21 cellular contexts compared by ENCODE assay signal in the genomic region with DNA sequence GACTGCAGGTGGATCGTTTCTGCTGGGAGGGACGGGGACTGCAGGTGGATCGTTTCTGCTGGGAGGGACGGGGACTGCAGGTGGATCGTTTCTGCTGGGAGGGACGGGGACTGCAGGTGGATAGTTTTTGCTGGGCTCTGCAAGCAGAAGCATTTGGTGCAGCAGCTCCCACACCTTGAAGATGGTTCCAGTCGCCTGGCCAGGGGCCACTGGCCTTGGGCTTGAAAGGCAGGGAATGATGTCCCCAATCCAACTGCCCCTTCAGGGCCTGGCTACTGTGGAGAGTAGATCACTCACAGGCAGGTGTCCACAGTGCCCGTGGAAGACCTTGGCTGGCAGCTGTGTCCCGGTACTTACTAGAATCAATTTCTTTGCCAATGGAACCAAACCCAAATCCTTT.
"Had no signal": no experiment of that assay in that cellular context is flagged by ENCODE, and none has a peak within 500 bp of the region (broad histone marks: within the 10 kb centered on the region; RNA-seq: fewer than 3 reads in every experiment).

No MANE protein-coding gene starts in this region.

- H3K27ac ChIP-seq: colonic mucosa, gastrocnemius medialis, lower lobe of right lung had no signal

- DNase-seq: activated CD4-positive, alpha-beta T cell treated with anti-CD3 and anti-CD28 coated beads for 4 hours; activated CD4-positive, alpha-beta T cell treated with anti-CD3 and anti-CD28 coated beads, Interleukin-2, amount 50 U/mL, for 4 hours; activated naive CD4-positive, alpha-beta T cell; activated T-cell treated with anti-CD3 and anti-CD28 coated beads for 4 hours; activated T-cell treated with anti-CD3 and anti-CD28 coated beads, Interleukin-2, amount 50 U/mL, for 72 hours; cerebellar nuclear complex; colonic mucosa; dorsolateral prefrontal cortex; effector memory CD4-positive, alpha-beta T cell; gastrocnemius medialis; hypothalamus; immature natural killer cell; kidney; lower lobe of right lung; mesenchymal stem cell; natural killer cell; stimulated activated naive CD4-positive, alpha-beta T cell; T-helper 1 cell; transverse colon had no signal

- H3K4me1 ChIP-seq: colonic mucosa had no signal

- FAIRE-seq: kidney had no signal

- H3K27me3 ChIP-seq: colonic mucosa, dorsolateral prefrontal cortex, gastrocnemius medialis, transverse colon had no signal

- H3K9me3 ChIP-seq: colonic mucosa, gastrocnemius medialis, lower lobe of right lung, transverse colon had no signal

- H3K4me3 ChIP-seq: colonic mucosa, dorsolateral prefrontal cortex, gastrocnemius medialis, lower lobe of right lung, transverse colon had no signal

- H3K36me3 ChIP-seq: colonic mucosa, gastrocnemius medialis, lower lobe of right lung, transverse colon had no signal

- ATAC-seq: activated naive CD4-positive, alpha-beta T cell treated with anti-CD3 and anti-CD28 coated beads, Interleukin-2, amount 50 U/mL, for 72 hours; activated T-cell treated with anti-CD3 and anti-CD28 coated beads, Interleukin-2, amount 50 U/mL, for 72 hours; gastrocnemius medialis; left lobe of liver; lower lobe of right lung; natural killer cell had no signal
